In genomic region chr4:25233737-25234389, GRCh38 we compare ENCODE assay signal across 1 cellular context.
A peak's percentile ranks its signal among the peaks of the same experiment; 100 is the strongest.
TF ChIP-seq lines count a peak whose summit lies in the region.

Gene PI4K2B (plus strand): TSS chr4:25234033. CDS start chr4:25234164, 131 bp downstream.

TF ChIP-seq in HepG2, 621 proteins besides CTCF, POLR2A, EP300 and RAD21 (continued from another document and continues in another):
- TF ChIP-seq, protein P1, sequence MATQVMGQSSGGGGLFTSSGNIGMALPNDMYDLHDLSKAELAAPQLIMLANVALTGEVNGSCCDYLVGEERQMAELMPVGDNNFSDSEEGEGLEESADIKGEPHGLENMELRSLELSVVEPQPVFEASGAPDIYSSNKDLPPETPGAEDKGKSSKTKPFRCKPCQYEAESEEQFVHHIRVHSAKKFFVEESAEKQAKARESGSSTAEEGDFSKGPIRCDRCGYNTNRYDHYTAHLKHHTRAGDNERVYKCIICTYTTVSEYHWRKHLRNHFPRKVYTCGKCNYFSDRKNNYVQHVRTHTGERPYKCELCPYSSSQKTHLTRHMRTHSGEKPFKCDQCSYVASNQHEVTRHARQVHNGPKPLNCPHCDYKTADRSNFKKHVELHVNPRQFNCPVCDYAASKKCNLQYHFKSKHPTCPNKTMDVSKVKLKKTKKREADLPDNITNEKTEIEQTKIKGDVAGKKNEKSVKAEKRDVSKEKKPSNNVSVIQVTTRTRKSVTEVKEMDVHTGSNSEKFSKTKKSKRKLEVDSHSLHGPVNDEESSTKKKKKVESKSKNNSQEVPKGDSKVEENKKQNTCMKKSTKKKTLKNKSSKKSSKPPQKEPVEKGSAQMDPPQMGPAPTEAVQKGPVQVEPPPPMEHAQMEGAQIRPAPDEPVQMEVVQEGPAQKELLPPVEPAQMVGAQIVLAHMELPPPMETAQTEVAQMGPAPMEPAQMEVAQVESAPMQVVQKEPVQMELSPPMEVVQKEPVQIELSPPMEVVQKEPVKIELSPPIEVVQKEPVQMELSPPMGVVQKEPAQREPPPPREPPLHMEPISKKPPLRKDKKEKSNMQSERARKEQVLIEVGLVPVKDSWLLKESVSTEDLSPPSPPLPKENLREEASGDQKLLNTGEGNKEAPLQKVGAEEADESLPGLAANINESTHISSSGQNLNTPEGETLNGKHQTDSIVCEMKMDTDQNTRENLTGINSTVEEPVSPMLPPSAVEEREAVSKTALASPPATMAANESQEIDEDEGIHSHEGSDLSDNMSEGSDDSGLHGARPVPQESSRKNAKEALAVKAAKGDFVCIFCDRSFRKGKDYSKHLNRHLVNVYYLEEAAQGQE (IDR thresholded peaks at IDR 0.05; ENCODE audit: borderline replicate concordance in 1 of 2, low read depth in 1 of 2, low read length in 2 of 2) = no peak
- TF ChIP-seq ZNF709 (CRISPR knock-in tag; IDR thresholded peaks at IDR 0.05) (no peak), SRSF4 (IDR thresholded peaks at IDR 0.05; ENCODE audit: low read depth, low read length, poor library complexity, severe bottlenecking) (no peak), CBX1 (IDR thresholded peaks at IDR 0.05; ENCODE audit: low read depth) (no peak), CBFB (CRISPR knock-in tag; IDR thresholded peaks at IDR 0.05) (no peak), NR2C2 (CRISPR knock-in tag; IDR thresholded peaks at IDR 0.05; ENCODE audit: borderline replicate concordance) (peak; percentile 66), CAMTA2 (CRISPR knock-in tag; IDR thresholded peaks at IDR 0.05; ENCODE audit: borderline replicate concordance) (no peak), SOX5 (CRISPR knock-in tag; IDR thresholded peaks at IDR 0.05; ENCODE audit: borderline replicate concordance) (no peak), ZSCAN25 (CRISPR knock-in tag; IDR thresholded peaks at IDR 0.05) (no peak), MBNL3 (CRISPR knock-in tag; conservative IDR thresholded peaks at IDR 0.05) (no peak), ZXDC (CRISPR knock-in tag; IDR thresholded peaks at IDR 0.05) (no peak), AKAP8 (CRISPR knock-in tag; IDR thresholded peaks at IDR 0.05) (no peak), PLSCR1 (CRISPR knock-in tag; IDR thresholded peaks at IDR 0.05; ENCODE audit: borderline replicate concordance) (no peak), THAP8 (CRISPR knock-in tag; IDR thresholded peaks at IDR 0.05; ENCODE audit: borderline replicate concordance) (no peak), SMARCC2 (IDR thresholded peaks at IDR 0.05) (no peak), ZNF253 (CRISPR knock-in tag; IDR thresholded peaks at IDR 0.05; ENCODE audit: borderline replicate concordance) (no peak), ZNF629 (CRISPR knock-in tag; conservative IDR thresholded peaks at IDR 0.05) (no peak), ERF (CRISPR knock-in tag; IDR thresholded peaks at IDR 0.05) (no peak), ZNF547 (CRISPR knock-in tag; IDR thresholded peaks at IDR 0.05) (no peak), ZNF747 (CRISPR knock-in tag; IDR thresholded peaks at IDR 0.05; ENCODE audit: borderline replicate concordance) (peak; percentile 78; the same call in 1 of the 2 replicates), CERS6 (CRISPR knock-in tag; IDR thresholded peaks at IDR 0.05) (no peak), ZSCAN9 (CRISPR knock-in tag; IDR thresholded peaks at IDR 0.05; ENCODE audit: borderline replicate concordance) (no peak), SP5 (CRISPR knock-in tag; IDR thresholded peaks at IDR 0.05; ENCODE audit: borderline replicate concordance, low read depth) (peak; percentile 67; the same call in 1 of the 2 replicates), HNF4G (IDR thresholded peaks at IDR 0.05; ENCODE audit: borderline replicate concordance, low read depth, low read length) (no peak), HNF4G (CRISPR knock-in tag; IDR thresholded peaks at IDR 0.05; ENCODE audit: borderline replicate concordance, low read depth) (0 out of 2 replicates have a peak, but pooled peaks have one; percentile 7), ZSCAN12 (CRISPR knock-in tag; IDR thresholded peaks at IDR 0.05) (no peak), CHCHD3 (CRISPR knock-in tag; IDR thresholded peaks at IDR 0.05) (no peak), KLF15 (CRISPR knock-in tag; IDR thresholded peaks at IDR 0.05; ENCODE audit: borderline replicate concordance) (no peak), ZNF232 (CRISPR knock-in tag; IDR thresholded peaks at IDR 0.05; ENCODE audit: borderline replicate concordance) (peak; percentile 23; the same call in 1 of the 2 replicates), ZNF720 (CRISPR knock-in tag; IDR thresholded peaks at IDR 0.05) (no peak), ONECUT2 (CRISPR knock-in tag; IDR thresholded peaks at IDR 0.05) (no peak), RORA (CRISPR knock-in tag; IDR thresholded peaks at IDR 0.05) (no peak), IRX3 (CRISPR knock-in tag; IDR thresholded peaks at IDR 0.05; ENCODE audit: borderline replicate concordance, low read depth) (peak; percentile 26; the same call in 1 of the 2 replicates), KMT2A (CRISPR knock-in tag; IDR thresholded peaks at IDR 0.05) (no peak), ZSCAN21 (CRISPR knock-in tag; IDR thresholded peaks at IDR 0.05; ENCODE audit: borderline replicate concordance) (peak; percentile 84), MXD3 (CRISPR knock-in tag; IDR thresholded peaks at IDR 0.05) (peak; percentile 55; the same call in 1 of the 2 replicates), RFX5 (IDR thresholded peaks at IDR 0.05; ENCODE audit: low read depth, low read length) (no peak), ZNF674 (CRISPR knock-in tag; IDR thresholded peaks at IDR 0.05; ENCODE audit: low read depth) (peak; percentile 85; the same call in 1 of the 2 replicates), ARID2 (CRISPR knock-in tag; IDR thresholded peaks at IDR 0.05; ENCODE audit: borderline replicate concordance) (no peak), GABPA (IDR thresholded peaks at IDR 0.05; ENCODE audit: low read depth, low read length) (no peak), GABPA (CRISPR knock-in tag; IDR thresholded peaks at IDR 0.05; ENCODE audit: low read depth) (no peak), ZNF891 (CRISPR knock-in tag; IDR thresholded peaks at IDR 0.05) (peak; percentile 38), ZNF773 (CRISPR knock-in tag; IDR thresholded peaks at IDR 0.05; ENCODE audit: borderline replicate concordance) (no peak)
- TF ChIP-seq, protein P2, sequence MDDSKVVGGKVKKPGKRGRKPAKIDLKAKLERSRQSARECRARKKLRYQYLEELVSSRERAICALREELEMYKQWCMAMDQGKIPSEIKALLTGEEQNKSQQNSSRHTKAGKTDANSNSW (CRISPR knock-in tag; IDR thresholded peaks at IDR 0.05; ENCODE audit: borderline replicate concordance) = no peak
- TF ChIP-seq, protein P3, sequence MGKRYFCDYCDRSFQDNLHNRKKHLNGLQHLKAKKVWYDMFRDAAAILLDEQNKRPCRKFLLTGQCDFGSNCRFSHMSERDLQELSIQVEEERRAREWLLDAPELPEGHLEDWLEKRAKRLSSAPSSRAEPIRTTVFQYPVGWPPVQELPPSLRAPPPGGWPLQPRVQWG (CRISPR knock-in tag; IDR thresholded peaks at IDR 0.05; ENCODE audit: borderline replicate concordance, low read depth) = no peak
- TF ChIP-seq, protein P4, sequence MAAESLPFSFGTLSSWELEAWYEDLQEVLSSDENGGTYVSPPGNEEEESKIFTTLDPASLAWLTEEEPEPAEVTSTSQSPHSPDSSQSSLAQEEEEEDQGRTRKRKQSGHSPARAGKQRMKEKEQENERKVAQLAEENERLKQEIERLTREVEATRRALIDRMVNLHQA (CRISPR knock-in tag; IDR thresholded peaks at IDR 0.05) = no peak
- TF ChIP-seq, protein P5, sequence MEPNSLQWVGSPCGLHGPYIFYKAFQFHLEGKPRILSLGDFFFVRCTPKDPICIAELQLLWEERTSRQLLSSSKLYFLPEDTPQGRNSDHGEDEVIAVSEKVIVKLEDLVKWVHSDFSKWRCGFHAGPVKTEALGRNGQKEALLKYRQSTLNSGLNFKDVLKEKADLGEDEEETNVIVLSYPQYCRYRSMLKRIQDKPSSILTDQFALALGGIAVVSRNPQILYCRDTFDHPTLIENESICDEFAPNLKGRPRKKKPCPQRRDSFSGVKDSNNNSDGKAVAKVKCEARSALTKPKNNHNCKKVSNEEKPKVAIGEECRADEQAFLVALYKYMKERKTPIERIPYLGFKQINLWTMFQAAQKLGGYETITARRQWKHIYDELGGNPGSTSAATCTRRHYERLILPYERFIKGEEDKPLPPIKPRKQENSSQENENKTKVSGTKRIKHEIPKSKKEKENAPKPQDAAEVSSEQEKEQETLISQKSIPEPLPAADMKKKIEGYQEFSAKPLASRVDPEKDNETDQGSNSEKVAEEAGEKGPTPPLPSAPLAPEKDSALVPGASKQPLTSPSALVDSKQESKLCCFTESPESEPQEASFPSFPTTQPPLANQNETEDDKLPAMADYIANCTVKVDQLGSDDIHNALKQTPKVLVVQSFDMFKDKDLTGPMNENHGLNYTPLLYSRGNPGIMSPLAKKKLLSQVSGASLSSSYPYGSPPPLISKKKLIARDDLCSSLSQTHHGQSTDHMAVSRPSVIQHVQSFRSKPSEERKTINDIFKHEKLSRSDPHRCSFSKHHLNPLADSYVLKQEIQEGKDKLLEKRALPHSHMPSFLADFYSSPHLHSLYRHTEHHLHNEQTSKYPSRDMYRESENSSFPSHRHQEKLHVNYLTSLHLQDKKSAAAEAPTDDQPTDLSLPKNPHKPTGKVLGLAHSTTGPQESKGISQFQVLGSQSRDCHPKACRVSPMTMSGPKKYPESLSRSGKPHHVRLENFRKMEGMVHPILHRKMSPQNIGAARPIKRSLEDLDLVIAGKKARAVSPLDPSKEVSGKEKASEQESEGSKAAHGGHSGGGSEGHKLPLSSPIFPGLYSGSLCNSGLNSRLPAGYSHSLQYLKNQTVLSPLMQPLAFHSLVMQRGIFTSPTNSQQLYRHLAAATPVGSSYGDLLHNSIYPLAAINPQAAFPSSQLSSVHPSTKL (CRISPR knock-in tag; IDR thresholded peaks at IDR 0.05) = 0 out of 2 replicates have a peak, but pooled peaks have one; percentile 11
- TF ChIP-seq, protein P6, sequence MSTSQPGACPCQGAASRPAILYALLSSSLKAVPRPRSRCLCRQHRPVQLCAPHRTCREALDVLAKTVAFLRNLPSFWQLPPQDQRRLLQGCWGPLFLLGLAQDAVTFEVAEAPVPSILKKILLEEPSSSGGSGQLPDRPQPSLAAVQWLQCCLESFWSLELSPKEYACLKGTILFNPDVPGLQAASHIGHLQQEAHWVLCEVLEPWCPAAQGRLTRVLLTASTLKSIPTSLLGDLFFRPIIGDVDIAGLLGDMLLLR (CRISPR knock-in tag; IDR thresholded peaks at IDR 0.05) = no peak
- TF ChIP-seq, protein P7, sequence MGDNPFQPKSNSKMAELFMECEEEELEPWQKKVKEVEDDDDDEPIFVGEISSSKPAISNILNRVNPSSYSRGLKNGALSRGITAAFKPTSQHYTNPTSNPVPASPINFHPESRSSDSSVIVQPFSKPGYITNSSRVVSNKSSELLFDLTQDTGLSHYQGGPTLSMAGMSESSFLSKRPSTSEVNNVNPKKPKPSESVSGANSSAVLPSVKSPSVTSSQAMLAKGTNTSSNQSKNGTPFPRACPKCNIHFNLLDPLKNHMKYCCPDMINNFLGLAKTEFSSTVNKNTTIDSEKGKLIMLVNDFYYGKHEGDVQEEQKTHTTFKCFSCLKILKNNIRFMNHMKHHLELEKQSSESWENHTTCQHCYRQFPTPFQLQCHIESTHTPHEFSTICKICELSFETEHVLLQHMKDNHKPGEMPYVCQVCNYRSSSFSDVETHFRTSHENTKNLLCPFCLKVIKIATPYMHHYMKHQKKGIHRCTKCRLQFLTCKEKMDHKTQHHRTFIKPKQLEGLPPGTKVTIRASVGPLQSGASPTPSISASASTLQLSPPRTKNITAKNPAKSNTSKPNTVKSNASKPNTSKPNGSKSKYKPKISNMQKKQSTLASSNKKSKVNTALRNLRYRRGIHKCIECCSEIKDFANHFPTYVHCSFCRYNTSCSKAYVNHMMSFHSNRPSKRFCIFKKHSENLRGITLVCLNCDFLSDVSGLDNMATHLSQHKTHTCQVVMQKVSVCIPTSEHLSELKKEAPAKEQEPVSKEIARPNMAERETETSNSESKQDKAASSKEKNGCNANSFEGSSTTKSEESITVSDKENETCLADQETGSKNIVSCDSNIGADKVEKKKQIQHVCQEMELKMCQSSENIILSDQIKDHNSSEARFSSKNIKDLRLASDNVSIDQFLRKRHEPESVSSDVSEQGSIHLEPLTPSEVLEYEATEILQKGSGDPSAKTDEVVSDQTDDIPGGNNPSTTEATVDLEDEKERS (CRISPR knock-in tag; IDR thresholded peaks at IDR 0.05) = no peak
